In the genomic region with DNA sequence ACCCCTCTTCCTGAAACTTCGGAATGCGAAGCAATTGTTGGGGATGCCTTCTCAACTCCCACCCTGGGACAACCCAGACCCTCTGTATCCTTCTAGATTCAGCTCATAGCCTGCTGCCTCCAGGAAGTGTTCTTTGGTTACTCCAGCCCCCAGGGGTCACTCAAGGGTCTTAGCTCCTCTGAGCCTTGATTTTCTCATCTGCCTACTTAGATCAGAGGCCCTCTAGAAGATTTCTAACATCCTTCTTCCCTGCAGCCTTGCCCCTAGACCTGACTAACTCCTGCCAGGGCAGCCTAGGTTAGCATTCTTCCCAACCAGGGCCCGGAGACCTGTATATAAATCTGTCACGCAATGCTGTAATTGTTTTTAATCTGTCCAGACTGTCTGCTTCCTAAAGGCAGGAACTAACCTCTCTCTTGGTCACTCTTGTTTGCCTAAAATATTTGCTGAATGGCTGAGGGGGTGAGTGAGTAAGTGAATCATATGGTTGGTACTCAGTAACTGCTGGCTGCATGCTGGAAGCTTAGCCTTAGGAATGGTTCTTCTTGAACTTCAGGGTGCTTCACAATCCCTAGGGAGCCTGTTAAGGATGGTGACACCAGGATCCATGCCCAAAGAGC, we compare ENCODE assay signal across 11 cellular contexts. TPM values are rescaled to one million over a fixed set of nuclear protein-coding genes. Genes with fewer than 3 reads are reported as not detected.
DNase-seq lines count a peak whose midpoint lies in the region; ATAC-seq and TF ChIP-seq lines count a peak whose summit lies in the region.
"Had no signal": no experiment of that assay in that cellular context is flagged by ENCODE, and none has a peak within 500 bp of the region (broad histone marks: within the 10 kb centered on the region; RNA-seq: fewer than 3 reads in every experiment).

No MANE protein-coding gene starts in this region.

- ATAC-seq in activated naive CD4-positive, alpha-beta T cell treated with anti-CD3 and anti-CD28 coated beads, Interleukin-2, amount 50 U/mL, for 72 hours, result no peak
- ATAC-seq in HG02852 (IDR thresholded peaks at IDR 0.05; ENCODE audit: unreplicated experiment) (no peak), GM18498 (IDR thresholded peaks at IDR 0.05; ENCODE audit: unreplicated experiment) (no peak), HG02885 (IDR thresholded peaks at IDR 0.05; ENCODE audit: poor library complexity, unreplicated experiment) (no peak)
- ATAC-seq: sciatic nerve had no signal

- peak; percentile 57 for DNase-seq in AG09309 (ENCODE audit: low read depth)
- peak; percentile 93 for DNase-seq in HCEC 1CT
- no peak for DNase-seq in activated naive CD4-positive, alpha-beta T cell treated with anti-CD3 and anti-CD28 coated beads, Interleukin-2, amount 50 U/mL, for 72 hours (ENCODE audit: low spot score in 2 of 2)
- DNase-seq in iris pigment epithelial cell (ENCODE audit: low read depth), result peak; percentile 85
- DNase-seq in COLO829 (ENCODE audit: low spot score), result no peak
- DNase-seq: GF-D8 had no signal

- peak overlapping the region; percentile 81 to 94 for H3K27ac Mint-ChIP-seq in activated naive CD4-positive, alpha-beta T cell treated with anti-CD3 and anti-CD28 coated beads, Interleukin-2, amount 50 U/mL, for 72 hours

- no peak for TF ChIP-seq CTCF in AG09309 (IDR thresholded peaks at IDR 0.05; ENCODE audit: control insufficient read depth, insufficient read depth, low read depth, low read length, missing control alignments)

- no peaks in the 10 kb centered on the region for H3K9me3 Mint-ChIP-seq in activated naive CD4-positive, alpha-beta T cell treated with anti-CD3 and anti-CD28 coated beads, Interleukin-2, amount 50 U/mL, for 72 hours

- no peak overlapping the region for H3K4me3 ChIP-seq in AG09309 (ENCODE audit: control insufficient read depth, low read depth, low read length)
- H3K4me3 ChIP-seq: thoracic aorta had no signal

- H3K36me3 Mint-ChIP-seq in activated naive CD4-positive, alpha-beta T cell treated with anti-CD3 and anti-CD28 coated beads, Interleukin-2, amount 50 U/mL, for 72 hours, result peaks cover 5 to 39% of the 10 kb centered on the region in 2 donors

RNA-seq across cellular contexts. Expression of gene GALNT10, which starts 8.2 kb away (rescaled TPM):
- 10 to 100 TPM; 22.9 to 66.2 TPM for total RNA-seq in activated naive CD4-positive, alpha-beta T cell treated with anti-CD3 and anti-CD28 coated beads, Interleukin-2, amount 50 U/mL, for 72 hours

Comparison
In these comparisons a context has a peak if more than half of its experiments do, and no peak if none do; other contexts are left out.
1. DNase-seq: peak in AG09309 (single experiment), HCEC 1CT (single experiment) and iris pigment epithelial cell (single experiment); none in activated naive CD4-positive, alpha-beta T cell treated with anti-CD3 and anti-CD28 coated beads, Interleukin-2, amount 50 U/mL, for 72 hours (0 of 2) and COLO829 (single experiment).